ENCODE assay signal across 11 cellular contexts in the genomic region with DNA sequence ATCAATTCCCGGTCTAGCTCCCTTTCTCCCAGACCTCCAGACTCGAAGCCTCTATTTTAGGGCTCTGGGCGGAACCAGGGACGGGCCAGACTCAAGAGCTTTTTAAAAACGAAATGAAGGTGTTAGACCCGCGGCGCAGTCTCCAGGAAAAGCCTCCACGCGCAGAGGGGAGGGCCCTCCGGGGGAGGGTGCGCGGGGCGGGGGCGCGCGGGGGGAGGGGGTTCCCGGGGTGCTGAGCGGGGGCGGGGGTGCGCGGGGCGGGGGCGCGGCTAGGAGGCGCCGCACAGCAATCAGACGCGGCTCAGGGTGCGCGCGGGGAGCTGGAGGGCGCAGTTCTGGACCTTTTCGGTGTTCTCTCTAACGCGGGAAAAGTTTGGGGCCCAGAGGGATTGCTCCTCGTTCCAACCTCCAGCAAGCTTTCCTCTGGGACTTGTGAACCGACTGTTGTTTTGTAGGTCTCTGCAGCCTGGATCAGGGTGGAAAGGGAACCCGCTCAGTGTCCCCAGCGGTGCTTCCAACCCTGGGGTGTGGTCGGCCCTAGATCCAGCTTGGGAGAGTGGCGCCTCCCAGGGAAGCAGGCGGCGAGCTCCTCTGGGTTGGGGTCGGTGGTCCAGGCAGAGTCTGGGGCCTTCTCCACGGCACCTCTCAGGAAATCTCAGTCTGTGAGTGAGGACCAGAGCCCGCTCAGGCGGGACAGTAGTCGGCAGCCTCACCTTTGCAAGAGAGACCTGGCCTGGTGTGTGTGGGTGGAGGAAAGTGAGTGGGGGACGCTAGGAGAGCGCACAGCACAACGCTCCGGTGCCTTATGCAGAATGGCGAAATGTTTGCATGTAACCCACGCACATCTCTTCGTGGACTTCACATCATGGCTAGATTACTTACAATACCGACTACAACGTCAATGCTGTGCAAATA. TPM values are rescaled to one million over a fixed set of nuclear protein-coding genes. Genes with fewer than 3 reads are reported as not detected.
DNase-seq lines count a peak whose midpoint lies in the region; ATAC-seq and TF ChIP-seq lines count a peak whose summit lies in the region.
"Had no signal": no experiment of that assay in that cellular context is flagged by ENCODE, and none has a peak within 500 bp of the region (broad histone marks: within the 10 kb centered on the region; RNA-seq: fewer than 3 reads in every experiment).

No MANE protein-coding gene starts in this region.

- peaks cover 22% of the 10 kb centered on the region for H3K27me3 Mint-ChIP-seq in activated CD4-positive, alpha-beta T cell treated with anti-CD3 and anti-CD28 coated beads, Interleukin-2, amount 10 ng/mL, durations not matched to agents 24 days and 14 days

- H3K36me3 Mint-ChIP-seq in activated CD4-positive, alpha-beta T cell treated with anti-CD3 and anti-CD28 coated beads, Interleukin-2, amount 10 ng/mL, durations not matched to agents 24 days and 14 days (ENCODE audit: low read depth) = no peaks in the 10 kb centered on the region
- H3K36me3 Mint-ChIP-seq: immature natural killer cell had no signal

- DNase-seq in activated CD4-positive, alpha-beta T cell treated with anti-CD3 and anti-CD28 coated beads, Interleukin-2, amount 10 ng/mL, durations not matched to agents 24 days and 14 days = no peak
- DNase-seq in activated CD4-positive, alpha-beta T cell treated with anti-CD3 and anti-CD28 coated beads for 1 hour = no peak
- DNase-seq in ascending aorta (ENCODE audit: low spot score in 2 of 2) = no peak
- DNase-seq in lower lobe of right lung = peak; percentile 56
- DNase-seq in thoracic aorta (ENCODE audit: low spot score) = no peak
- DNase-seq in OCI-M2 (lab: John Stamatoyannopoulos, UW; ENCODE audit: unreplicated experiment) = no peak
- DNase-seq: activated gamma-delta T cell treated with Interleukin-2 at 50 U/mL for 16 hours, immature natural killer cell had no signal

- H3K4me3 Mint-ChIP-seq in activated CD4-positive, alpha-beta T cell treated with anti-CD3 and anti-CD28 coated beads, Interleukin-2, amount 10 ng/mL, durations not matched to agents 24 days and 14 days = peak overlapping the region; percentile 39
- H3K4me3 Mint-ChIP-seq: immature natural killer cell had no signal

- H3K27ac Mint-ChIP-seq in activated CD4-positive, alpha-beta T cell treated with anti-CD3 and anti-CD28 coated beads, Interleukin-2, amount 10 ng/mL, durations not matched to agents 24 days and 14 days = no peak overlapping the region
- H3K27ac Mint-ChIP-seq: immature natural killer cell had no signal

- ATAC-seq in lower lobe of right lung (peak; percentile 78 to 80), thoracic aorta (ENCODE audit: insufficient number of reproducible peaks, low FRiP score, low read depth) (no peak), HG03354 (IDR thresholded peaks at IDR 0.05; ENCODE audit: poor library complexity, severe bottlenecking, unreplicated experiment) (no peak), HG03457 (IDR thresholded peaks at IDR 0.05; ENCODE audit: unreplicated experiment) (no peak)

- H3K4me1 ChIP-seq in ascending aorta (no peaks in the 10 kb centered on the region), lower lobe of right lung (no peaks in the 10 kb centered on the region), thoracic aorta (ENCODE audit: control insufficient read depth in 1 of 2, low read depth in 2 of 2) (peaks cover 0 to 5% of the 10 kb centered on the region in 2 donors)
- H3K4me1 ChIP-seq: BLaER1 treated with 17β-estradiol and CSF1 and Interleukin-3, amounts not matched to agents 10 nM and 100 nM had no signal

- peaks cover 2% of the 10 kb centered on the region for H3K4me1 Mint-ChIP-seq in activated CD4-positive, alpha-beta T cell treated with anti-CD3 and anti-CD28 coated beads, Interleukin-2, amount 10 ng/mL, durations not matched to agents 24 days and 14 days

- H3K36me3 ChIP-seq in ascending aorta = no peaks in the 10 kb centered on the region
- no peaks in the 10 kb centered on the region for H3K36me3 ChIP-seq in lower lobe of right lung
- no peaks in the 10 kb centered on the region for H3K36me3 ChIP-seq in thoracic aorta
- H3K36me3 ChIP-seq: BLaER1 treated with 17β-estradiol and CSF1 and Interleukin-3, amounts not matched to agents 10 nM and 100 nM had no signal

- H3K9me3 Mint-ChIP-seq in activated CD4-positive, alpha-beta T cell treated with anti-CD3 and anti-CD28 coated beads, Interleukin-2, amount 10 ng/mL, durations not matched to agents 24 days and 14 days = no peaks in the 10 kb centered on the region
- H3K9me3 Mint-ChIP-seq: immature natural killer cell had no signal

- no peak for TF ChIP-seq CTCF in ascending aorta (IDR thresholded peaks at IDR 0.05)
- TF ChIP-seq CTCF in lower lobe of right lung (IDR thresholded peaks at IDR 0.05) = no peak
- no peak for TF ChIP-seq CTCF in thoracic aorta (IDR thresholded peaks at IDR 0.05)

- intact Hi-C loops in activated CD4-positive, alpha-beta T cell treated with anti-CD3 and anti-CD28 coated beads, Interleukin-2, amount 10 ng/mL, durations not matched to agents 24 days and 14 days (cut with micrococcal nuclease) = no loop called here
- intact Hi-C loops in ascending aorta (cut with DNase I) = no loop called here
- intact Hi-C loops in lower lobe of right lung (cut with DNase I) = no loop called here

- peak overlapping the region; percentile 47 to 68 for H3K4me3 ChIP-seq in ascending aorta
- H3K4me3 ChIP-seq in lower lobe of right lung = peak overlapping the region; percentile 44
- peak overlapping the region; percentile 69 for H3K4me3 ChIP-seq in thoracic aorta
- H3K4me3 ChIP-seq: BLaER1 treated with 17β-estradiol and CSF1 and Interleukin-3, amounts not matched to agents 10 nM and 100 nM had no signal

- no peaks in the 10 kb centered on the region for H3K27me3 ChIP-seq in ascending aorta
- H3K27me3 ChIP-seq in lower lobe of right lung (ENCODE audit: low read depth) = peaks cover 15% of the 10 kb centered on the region
- no peaks in the 10 kb centered on the region for H3K27me3 ChIP-seq in thoracic aorta (replicated peaks; ENCODE audit: insufficient read depth)

- H3K9me3 ChIP-seq in ascending aorta (no peaks in the 10 kb centered on the region), lower lobe of right lung (no peaks in the 10 kb centered on the region), thoracic aorta (no peaks in the 10 kb centered on the region)

- H3K27ac ChIP-seq in ascending aorta (no peak overlapping the region), lower lobe of right lung (peak overlapping the region; percentile 54), thoracic aorta (no peak overlapping the region)
- H3K27ac ChIP-seq: BLaER1 treated with 17β-estradiol and CSF1 and Interleukin-3, amounts not matched to agents 10 nM and 100 nM had no signal

RNA-seq across cellular contexts. Expression of gene AHSP, which starts 2.0 kb away (rescaled TPM):
- not detected in 2 replicates for total RNA-seq in activated CD4-positive, alpha-beta T cell treated with anti-CD3 and anti-CD28 coated beads, Interleukin-2, amount 10 ng/mL, durations not matched to agents 24 days and 14 days
- not detected for total RNA-seq in ascending aorta
- not detected for total RNA-seq in lower lobe of right lung
- not detected for total RNA-seq in thoracic aorta

RNA-seq across cellular contexts. Expression of gene RUSF1, which starts 21.5 kb away (rescaled TPM):
- total RNA-seq in activated CD4-positive, alpha-beta T cell treated with anti-CD3 and anti-CD28 coated beads, Interleukin-2, amount 10 ng/mL, durations not matched to agents 24 days and 14 days = 40.9 and 41.1 TPM in 2 replicates
- total RNA-seq in ascending aorta = 80.9 TPM
- total RNA-seq in lower lobe of right lung = 54.9 TPM
- total RNA-seq in thoracic aorta = 10 to 100 TPM; 67.9 to 74.2 TPM

RNA-seq across cellular contexts. Expression of gene SLC5A2, which starts 46.7 kb away (rescaled TPM):
- total RNA-seq in activated CD4-positive, alpha-beta T cell treated with anti-CD3 and anti-CD28 coated beads, Interleukin-2, amount 10 ng/mL, durations not matched to agents 24 days and 14 days = not detected in 2 replicates
- total RNA-seq in ascending aorta = 0.53 TPM
- total RNA-seq in lower lobe of right lung = 2.0 TPM
- total RNA-seq in thoracic aorta = under 1 TPM in 1 of 2 donors, not detected in 1; 0.85 TPM

RNA-seq across cellular contexts. Expression of gene TGFB1I1, which starts 57.7 kb away (rescaled TPM):
- 0.49 and 1.5 TPM in 2 replicates for total RNA-seq in activated CD4-positive, alpha-beta T cell treated with anti-CD3 and anti-CD28 coated beads, Interleukin-2, amount 10 ng/mL, durations not matched to agents 24 days and 14 days
- total RNA-seq in ascending aorta (325 TPM), lower lobe of right lung (32.5 TPM), thoracic aorta (100 to 1,000 TPM; 192 to 231 TPM)

Comparison
In these comparisons a context has a peak if more than half of its experiments do, and no peak if none do; other contexts are left out.
1. ATAC-seq: peak in lower lobe of right lung (2 of 2); none in thoracic aorta (single experiment), HG03354 (single experiment) and HG03457 (single experiment).
2. Peak in every context shown above with its lines, with median percentiles within 50 percentile points of each other: H3K4me3 ChIP-seq.